Comparison of ENCODE assay signal across 24 cellular contexts in genomic region chr14:98867146-98867545, GRCh38.
"Had no signal": no experiment of that assay in that cellular context is flagged by ENCODE, and none has a peak within 500 bp of the region (broad histone marks: within the 10 kb centered on the region; RNA-seq: fewer than 3 reads in every experiment).

No MANE protein-coding gene starts in this region.

- H3K36me3 ChIP-seq: colonic mucosa, esophagus muscularis mucosa, esophagus squamous epithelium, gastrocnemius medialis, gastroesophageal sphincter, heart left ventricle, heart right ventricle had no signal

- DNase-seq: colonic mucosa; cortex of kidney; dermis blood vessel endothelial cell; dorsolateral prefrontal cortex; effector CD4-positive, alpha-beta T cell; effector CD8-positive, alpha-beta T cell; effector memory CD4-positive, alpha-beta T cell; effector memory CD8-positive, alpha-beta T cell; endodermal cell; erythroblast; esophagus squamous epithelium; foreskin fibroblast; foreskin keratinocyte; foreskin melanocyte; gastrocnemius medialis; glutamatergic neuron; heart left ventricle; heart right ventricle had no signal

- H3K27ac Mint-ChIP-seq: dendritic cell treated with granulocyte-macrophage colony-stimulating factor and Interleukin-4, amounts not matched to agents 40 ng/mL and 50 ng/mL, for 4 days; effector memory CD8-positive, alpha-beta T cell; endodermal cell had no signal

- H3K27ac ChIP-seq: colonic mucosa, coronary artery, dorsolateral prefrontal cortex, epithelial cell of prostate, esophagus muscularis mucosa, esophagus squamous epithelium, foreskin keratinocyte, gastrocnemius medialis, gastroesophageal sphincter, heart left ventricle, heart right ventricle had no signal

- ATAC-seq: effector memory CD8-positive, alpha-beta T cell; esophagus mucosa; foreskin keratinocyte; gastrocnemius medialis; gastroesophageal sphincter; heart left ventricle; heart right ventricle had no signal

- H3K27me3 ChIP-seq: colonic mucosa, esophagus muscularis mucosa, esophagus squamous epithelium, gastrocnemius medialis, gastroesophageal sphincter had no signal

- H3K4me1 Mint-ChIP-seq: endodermal cell had no signal

- H3K9me3 ChIP-seq: colonic mucosa, esophagus muscularis mucosa, esophagus squamous epithelium, gastrocnemius medialis, gastroesophageal sphincter, heart left ventricle, heart right ventricle had no signal

- H3K4me1 ChIP-seq: colonic mucosa, esophagus muscularis mucosa, esophagus squamous epithelium, foreskin keratinocyte, gastrocnemius medialis, gastroesophageal sphincter, heart left ventricle, heart right ventricle had no signal

- H3K4me3 Mint-ChIP-seq: dendritic cell treated with granulocyte-macrophage colony-stimulating factor and Interleukin-4, amounts not matched to agents 40 ng/mL and 50 ng/mL, for 4 days; effector memory CD8-positive, alpha-beta T cell; endodermal cell had no signal

- H3K9me3 Mint-ChIP-seq: dendritic cell treated with granulocyte-macrophage colony-stimulating factor and Interleukin-4, amounts not matched to agents 40 ng/mL and 50 ng/mL, for 4 days; effector memory CD8-positive, alpha-beta T cell; endodermal cell had no signal

- H3K4me3 ChIP-seq: colonic mucosa, coronary artery, dorsolateral prefrontal cortex, esophagus muscularis mucosa, esophagus squamous epithelium, gastrocnemius medialis, gastroesophageal sphincter, heart left ventricle, heart right ventricle had no signal
